8 cellular contexts compared by ENCODE assay signal in genomic region chr2:199471443-199472057, GRCh38. TPM values are rescaled to one million over a fixed set of nuclear protein-coding genes. Genes with fewer than 3 reads are reported as not detected.
DNase-seq lines count a peak whose midpoint lies in the region; ATAC-seq and TF ChIP-seq lines count a peak whose summit lies in the region.

No MANE protein-coding gene starts in this region.

- no peak overlapping the region for H3K9ac ChIP-seq in Karpas-422 (ENCODE audit: low read length)

- H3K79me2 ChIP-seq in Karpas-422 (ENCODE audit: low read length) (no peaks in the 10 kb centered on the region), osteoblast (ENCODE audit: insufficient read depth, low read length) (no peaks in the 10 kb centered on the region)

- DNase-seq in ELF-1 (ENCODE audit: low read depth, low spot score) (peak; percentile 90), Karpas-422 (peak; percentile 69), SW480 (ENCODE audit: low spot score) (peak; percentile 71), foreskin keratinocyte (no peak), osteoblast (ENCODE audit: insufficient read length, low spot score, missing footprints) (peak; percentile 97)
- DNase-seq in effector CD8-positive, alpha-beta T cell (lab: John Stamatoyannopoulos, UW) = no peak

- no peaks in the 10 kb centered on the region for H3K9me2 ChIP-seq in Karpas-422 (replicated peaks; ENCODE audit: insufficient read depth, low read length)

- H3K27me3 ChIP-seq in Karpas-422 (ENCODE audit: low read length) (no peaks in the 10 kb centered on the region), foreskin keratinocyte (peaks cover 94% of the 10 kb centered on the region), osteoblast (ENCODE audit: insufficient read depth, low read length) (peaks cover 52% of the 10 kb centered on the region)

- H2AFZ ChIP-seq in Karpas-422 (ENCODE audit: low read length) (no peak overlapping the region), osteoblast (ENCODE audit: low read length) (peak overlapping the region; percentile 29)

- H3K4me1 ChIP-seq in Karpas-422 (ENCODE audit: low read length) (no peaks in the 10 kb centered on the region), foreskin keratinocyte (no peaks in the 10 kb centered on the region), osteoblast (ENCODE audit: insufficient read depth, low read length) (peaks cover 7% of the 10 kb centered on the region)

- H3K9me3 ChIP-seq in Karpas-422 (ENCODE audit: low read length) = no peaks in the 10 kb centered on the region
- no peaks in the 10 kb centered on the region for H3K9me3 ChIP-seq in osteoblast (ENCODE audit: low read depth, low read length)

- no peak overlapping the region for H3K4me3 ChIP-seq in Karpas-422 (ENCODE audit: low read length)
- H3K4me3 ChIP-seq in osteoblast (ENCODE audit: insufficient read depth, low read length) = peak overlapping the region; percentile 67

- peak; percentile 64 for TF ChIP-seq CTCF in foreskin keratinocyte (conservative IDR thresholded peaks at IDR 0.05)
- TF ChIP-seq CTCF in osteoblast (IDR thresholded peaks at IDR 0.05; ENCODE audit: extremely low read depth, low read depth, low read length) = peak; percentile 69

- no peak overlapping the region for H3K4me2 ChIP-seq in Karpas-422 (ENCODE audit: low read depth, low read length, poor library complexity, severe bottlenecking)
- H3K4me2 ChIP-seq in osteoblast (ENCODE audit: insufficient read depth, low read length) = peak overlapping the region; percentile 85

- no peaks in the 10 kb centered on the region for H3K36me3 ChIP-seq in Karpas-422 (ENCODE audit: insufficient read depth, low read length)
- no peaks in the 10 kb centered on the region for H3K36me3 ChIP-seq in osteoblast (ENCODE audit: insufficient read depth, low read length)

- H3K27ac ChIP-seq in Karpas-422 (ENCODE audit: low read length) (no peak overlapping the region), foreskin keratinocyte (no peak overlapping the region), osteoblast (ENCODE audit: low read depth, low read length) (no peak overlapping the region)

- ATAC-seq in GM21576 (IDR thresholded peaks at IDR 0.05; ENCODE audit: unreplicated experiment) = peak; percentile 65
- ATAC-seq in foreskin keratinocyte = peak; percentile 82
- ATAC-seq in HG03196 (IDR thresholded peaks at IDR 0.05; ENCODE audit: unreplicated experiment) = no peak

- H4K20me1 ChIP-seq in Karpas-422 (ENCODE audit: insufficient read depth, low read depth, low read length) (no peaks in the 10 kb centered on the region), osteoblast (ENCODE audit: insufficient read depth, low read length) (no peaks in the 10 kb centered on the region)

RNA-seq across cellular contexts. Expression of gene SATB2, which starts 13.8 kb away (rescaled TPM):
- total RNA-seq in Karpas-422 (2014; rRNA removed; shearing (Covaris generic); ENCODE audit: low replicate concordance) = 1.7 and 5.7 TPM in 2 replicates
- total RNA-seq in foreskin keratinocyte (2.1 and 2.8 TPM in 2 replicates), osteoblast (53.2 and 54.5 TPM in 2 replicates)
- polyA plus RNA-seq in foreskin keratinocyte = 0.40 and 0.57 TPM in 2 replicates

Comparison
In these comparisons a context has a peak if more than half of its experiments do, and no peak if none do; other contexts are left out.
1. DNase-seq: peak in ELF-1 (single experiment), Karpas-422 (single experiment), SW480 (single experiment) and osteoblast (single experiment); none in foreskin keratinocyte (0 of 2) and effector CD8-positive, alpha-beta T cell (single experiment).